In the genomic region with DNA sequence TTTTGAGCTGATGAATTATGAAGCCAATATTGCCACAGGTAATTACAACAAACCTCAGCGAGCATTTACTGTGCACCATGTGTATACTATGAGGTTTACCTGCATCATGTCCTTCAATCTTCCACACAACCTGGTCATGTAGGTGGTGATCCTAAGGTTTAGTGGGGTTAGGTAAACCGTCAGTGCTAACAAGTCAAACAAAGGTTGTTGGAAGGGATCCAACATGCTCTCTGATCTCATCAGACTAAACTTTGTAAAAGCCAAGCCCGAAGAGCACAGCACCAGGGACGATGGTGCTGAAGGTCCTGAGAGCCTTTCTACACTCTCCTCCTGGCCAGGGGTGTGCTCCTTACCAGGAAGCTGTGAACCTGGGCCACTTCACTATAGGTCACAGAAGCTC, we compare ENCODE assay signal across 2 cellular contexts.
TF ChIP-seq lines count a peak whose summit lies in the region.

No MANE protein-coding gene starts in this region.

TF ChIP-seq in WTC11, 78 proteins besides CTCF, POLR2A, EP300 and RAD21:
- TF ChIP-seq, protein P1, sequence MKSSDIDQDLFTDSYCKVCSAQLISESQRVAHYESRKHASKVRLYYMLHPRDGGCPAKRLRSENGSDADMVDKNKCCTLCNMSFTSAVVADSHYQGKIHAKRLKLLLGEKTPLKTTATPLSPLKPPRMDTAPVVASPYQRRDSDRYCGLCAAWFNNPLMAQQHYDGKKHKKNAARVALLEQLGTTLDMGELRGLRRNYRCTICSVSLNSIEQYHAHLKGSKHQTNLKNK (CRISPR knock-in tag; IDR thresholded peaks at IDR 0.05) = no peak
- TF ChIP-seq CBFB (CRISPR knock-in tag; IDR thresholded peaks at IDR 0.05; ENCODE audit: low read depth) = no peak
- no peak for TF ChIP-seq KAT7 (CRISPR knock-in tag; IDR thresholded peaks at IDR 0.05; ENCODE audit: borderline replicate concordance)
- no peak for TF ChIP-seq JUN (CRISPR knock-in tag; IDR thresholded peaks at IDR 0.05)
- no peak for TF ChIP-seq SMAD3 (CRISPR knock-in tag; IDR thresholded peaks at IDR 0.05; ENCODE audit: borderline replicate concordance)
- TF ChIP-seq, protein P2, sequence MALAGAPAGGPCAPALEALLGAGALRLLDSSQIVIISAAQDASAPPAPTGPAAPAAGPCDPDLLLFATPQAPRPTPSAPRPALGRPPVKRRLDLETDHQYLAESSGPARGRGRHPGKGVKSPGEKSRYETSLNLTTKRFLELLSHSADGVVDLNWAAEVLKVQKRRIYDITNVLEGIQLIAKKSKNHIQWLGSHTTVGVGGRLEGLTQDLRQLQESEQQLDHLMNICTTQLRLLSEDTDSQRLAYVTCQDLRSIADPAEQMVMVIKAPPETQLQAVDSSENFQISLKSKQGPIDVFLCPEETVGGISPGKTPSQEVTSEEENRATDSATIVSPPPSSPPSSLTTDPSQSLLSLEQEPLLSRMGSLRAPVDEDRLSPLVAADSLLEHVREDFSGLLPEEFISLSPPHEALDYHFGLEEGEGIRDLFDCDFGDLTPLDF (CRISPR knock-in tag; IDR thresholded peaks at IDR 0.05) = no peak

TF ChIP-seq in HepG2, 621 proteins besides CTCF, POLR2A, EP300 and RAD21 (continues in another document):
- no peak for TF ChIP-seq TOPORS (CRISPR knock-in tag; IDR thresholded peaks at IDR 0.05)
- no peak for TF ChIP-seq YY1 (IDR thresholded peaks at IDR 0.05; ENCODE audit: insufficient read depth, insufficient replicate concordance, low read depth, low read length)
- TF ChIP-seq, protein P3, sequence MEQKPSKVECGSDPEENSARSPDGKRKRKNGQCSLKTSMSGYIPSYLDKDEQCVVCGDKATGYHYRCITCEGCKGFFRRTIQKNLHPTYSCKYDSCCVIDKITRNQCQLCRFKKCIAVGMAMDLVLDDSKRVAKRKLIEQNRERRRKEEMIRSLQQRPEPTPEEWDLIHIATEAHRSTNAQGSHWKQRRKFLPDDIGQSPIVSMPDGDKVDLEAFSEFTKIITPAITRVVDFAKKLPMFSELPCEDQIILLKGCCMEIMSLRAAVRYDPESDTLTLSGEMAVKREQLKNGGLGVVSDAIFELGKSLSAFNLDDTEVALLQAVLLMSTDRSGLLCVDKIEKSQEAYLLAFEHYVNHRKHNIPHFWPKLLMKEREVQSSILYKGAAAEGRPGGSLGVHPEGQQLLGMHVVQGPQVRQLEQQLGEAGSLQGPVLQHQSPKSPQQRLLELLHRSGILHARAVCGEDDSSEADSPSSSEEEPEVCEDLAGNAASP (CRISPR knock-in tag; IDR thresholded peaks at IDR 0.05; ENCODE audit: borderline replicate concordance) = no peak
- TF ChIP-seq, protein P4, sequence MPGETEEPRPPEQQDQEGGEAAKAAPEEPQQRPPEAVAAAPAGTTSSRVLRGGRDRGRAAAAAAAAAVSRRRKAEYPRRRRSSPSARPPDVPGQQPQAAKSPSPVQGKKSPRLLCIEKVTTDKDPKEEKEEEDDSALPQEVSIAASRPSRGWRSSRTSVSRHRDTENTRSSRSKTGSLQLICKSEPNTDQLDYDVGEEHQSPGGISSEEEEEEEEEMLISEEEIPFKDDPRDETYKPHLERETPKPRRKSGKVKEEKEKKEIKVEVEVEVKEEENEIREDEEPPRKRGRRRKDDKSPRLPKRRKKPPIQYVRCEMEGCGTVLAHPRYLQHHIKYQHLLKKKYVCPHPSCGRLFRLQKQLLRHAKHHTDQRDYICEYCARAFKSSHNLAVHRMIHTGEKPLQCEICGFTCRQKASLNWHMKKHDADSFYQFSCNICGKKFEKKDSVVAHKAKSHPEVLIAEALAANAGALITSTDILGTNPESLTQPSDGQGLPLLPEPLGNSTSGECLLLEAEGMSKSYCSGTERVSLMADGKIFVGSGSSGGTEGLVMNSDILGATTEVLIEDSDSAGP (CRISPR knock-in tag; IDR thresholded peaks at IDR 0.05; ENCODE audit: borderline replicate concordance) = no peak
- TF ChIP-seq SOX5 (CRISPR knock-in tag; IDR thresholded peaks at IDR 0.05; ENCODE audit: borderline replicate concordance) = peak; percentile 36; the same call in 1 of the 2 replicates
- no peak for TF ChIP-seq ELF4 (CRISPR knock-in tag; IDR thresholded peaks at IDR 0.05; ENCODE audit: borderline replicate concordance)
- no peak for TF ChIP-seq PHF20 (CRISPR knock-in tag; IDR thresholded peaks at IDR 0.05)
- TF ChIP-seq ZNF264 (CRISPR knock-in tag; IDR thresholded peaks at IDR 0.05) = no peak
- no peak for TF ChIP-seq MTF1 (CRISPR knock-in tag; IDR thresholded peaks at IDR 0.05)
- TF ChIP-seq, protein P5, sequence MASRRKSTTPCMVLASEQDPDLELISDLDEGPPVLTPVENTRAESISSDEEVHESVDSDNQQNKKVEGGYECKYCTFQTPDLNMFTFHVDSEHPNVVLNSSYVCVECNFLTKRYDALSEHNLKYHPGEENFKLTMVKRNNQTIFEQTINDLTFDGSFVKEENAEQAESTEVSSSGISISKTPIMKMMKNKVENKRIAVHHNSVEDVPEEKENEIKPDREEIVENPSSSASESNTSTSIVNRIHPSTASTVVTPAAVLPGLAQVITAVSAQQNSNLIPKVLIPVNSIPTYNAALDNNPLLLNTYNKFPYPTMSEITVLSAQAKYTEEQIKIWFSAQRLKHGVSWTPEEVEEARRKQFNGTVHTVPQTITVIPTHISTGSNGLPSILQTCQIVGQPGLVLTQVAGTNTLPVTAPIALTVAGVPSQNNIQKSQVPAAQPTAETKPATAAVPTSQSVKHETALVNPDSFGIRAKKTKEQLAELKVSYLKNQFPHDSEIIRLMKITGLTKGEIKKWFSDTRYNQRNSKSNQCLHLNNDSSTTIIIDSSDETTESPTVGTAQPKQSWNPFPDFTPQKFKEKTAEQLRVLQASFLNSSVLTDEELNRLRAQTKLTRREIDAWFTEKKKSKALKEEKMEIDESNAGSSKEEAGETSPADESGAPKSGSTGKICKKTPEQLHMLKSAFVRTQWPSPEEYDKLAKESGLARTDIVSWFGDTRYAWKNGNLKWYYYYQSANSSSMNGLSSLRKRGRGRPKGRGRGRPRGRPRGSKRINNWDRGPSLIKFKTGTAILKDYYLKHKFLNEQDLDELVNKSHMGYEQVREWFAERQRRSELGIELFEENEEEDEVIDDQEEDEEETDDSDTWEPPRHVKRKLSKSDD (CRISPR knock-in tag; IDR thresholded peaks at IDR 0.05; ENCODE audit: low read depth) = 0 out of 2 replicates have a peak, but pooled peaks have one; percentile 34
- TF ChIP-seq ZNF382 (CRISPR knock-in tag; IDR thresholded peaks at IDR 0.05; ENCODE audit: borderline replicate concordance) = no peak
- no peak for TF ChIP-seq HNRNPLL (IDR thresholded peaks at IDR 0.05; ENCODE audit: low read depth, low read length, poor library complexity, severe bottlenecking)
- 0 out of 2 replicates have a peak, but pooled peaks have one; percentile 15 for TF ChIP-seq ELF3 (CRISPR knock-in tag; IDR thresholded peaks at IDR 0.05)
- no peak for TF ChIP-seq SP140L (CRISPR knock-in tag; IDR thresholded peaks at IDR 0.05; ENCODE audit: borderline replicate concordance)
- TF ChIP-seq, protein P6, sequence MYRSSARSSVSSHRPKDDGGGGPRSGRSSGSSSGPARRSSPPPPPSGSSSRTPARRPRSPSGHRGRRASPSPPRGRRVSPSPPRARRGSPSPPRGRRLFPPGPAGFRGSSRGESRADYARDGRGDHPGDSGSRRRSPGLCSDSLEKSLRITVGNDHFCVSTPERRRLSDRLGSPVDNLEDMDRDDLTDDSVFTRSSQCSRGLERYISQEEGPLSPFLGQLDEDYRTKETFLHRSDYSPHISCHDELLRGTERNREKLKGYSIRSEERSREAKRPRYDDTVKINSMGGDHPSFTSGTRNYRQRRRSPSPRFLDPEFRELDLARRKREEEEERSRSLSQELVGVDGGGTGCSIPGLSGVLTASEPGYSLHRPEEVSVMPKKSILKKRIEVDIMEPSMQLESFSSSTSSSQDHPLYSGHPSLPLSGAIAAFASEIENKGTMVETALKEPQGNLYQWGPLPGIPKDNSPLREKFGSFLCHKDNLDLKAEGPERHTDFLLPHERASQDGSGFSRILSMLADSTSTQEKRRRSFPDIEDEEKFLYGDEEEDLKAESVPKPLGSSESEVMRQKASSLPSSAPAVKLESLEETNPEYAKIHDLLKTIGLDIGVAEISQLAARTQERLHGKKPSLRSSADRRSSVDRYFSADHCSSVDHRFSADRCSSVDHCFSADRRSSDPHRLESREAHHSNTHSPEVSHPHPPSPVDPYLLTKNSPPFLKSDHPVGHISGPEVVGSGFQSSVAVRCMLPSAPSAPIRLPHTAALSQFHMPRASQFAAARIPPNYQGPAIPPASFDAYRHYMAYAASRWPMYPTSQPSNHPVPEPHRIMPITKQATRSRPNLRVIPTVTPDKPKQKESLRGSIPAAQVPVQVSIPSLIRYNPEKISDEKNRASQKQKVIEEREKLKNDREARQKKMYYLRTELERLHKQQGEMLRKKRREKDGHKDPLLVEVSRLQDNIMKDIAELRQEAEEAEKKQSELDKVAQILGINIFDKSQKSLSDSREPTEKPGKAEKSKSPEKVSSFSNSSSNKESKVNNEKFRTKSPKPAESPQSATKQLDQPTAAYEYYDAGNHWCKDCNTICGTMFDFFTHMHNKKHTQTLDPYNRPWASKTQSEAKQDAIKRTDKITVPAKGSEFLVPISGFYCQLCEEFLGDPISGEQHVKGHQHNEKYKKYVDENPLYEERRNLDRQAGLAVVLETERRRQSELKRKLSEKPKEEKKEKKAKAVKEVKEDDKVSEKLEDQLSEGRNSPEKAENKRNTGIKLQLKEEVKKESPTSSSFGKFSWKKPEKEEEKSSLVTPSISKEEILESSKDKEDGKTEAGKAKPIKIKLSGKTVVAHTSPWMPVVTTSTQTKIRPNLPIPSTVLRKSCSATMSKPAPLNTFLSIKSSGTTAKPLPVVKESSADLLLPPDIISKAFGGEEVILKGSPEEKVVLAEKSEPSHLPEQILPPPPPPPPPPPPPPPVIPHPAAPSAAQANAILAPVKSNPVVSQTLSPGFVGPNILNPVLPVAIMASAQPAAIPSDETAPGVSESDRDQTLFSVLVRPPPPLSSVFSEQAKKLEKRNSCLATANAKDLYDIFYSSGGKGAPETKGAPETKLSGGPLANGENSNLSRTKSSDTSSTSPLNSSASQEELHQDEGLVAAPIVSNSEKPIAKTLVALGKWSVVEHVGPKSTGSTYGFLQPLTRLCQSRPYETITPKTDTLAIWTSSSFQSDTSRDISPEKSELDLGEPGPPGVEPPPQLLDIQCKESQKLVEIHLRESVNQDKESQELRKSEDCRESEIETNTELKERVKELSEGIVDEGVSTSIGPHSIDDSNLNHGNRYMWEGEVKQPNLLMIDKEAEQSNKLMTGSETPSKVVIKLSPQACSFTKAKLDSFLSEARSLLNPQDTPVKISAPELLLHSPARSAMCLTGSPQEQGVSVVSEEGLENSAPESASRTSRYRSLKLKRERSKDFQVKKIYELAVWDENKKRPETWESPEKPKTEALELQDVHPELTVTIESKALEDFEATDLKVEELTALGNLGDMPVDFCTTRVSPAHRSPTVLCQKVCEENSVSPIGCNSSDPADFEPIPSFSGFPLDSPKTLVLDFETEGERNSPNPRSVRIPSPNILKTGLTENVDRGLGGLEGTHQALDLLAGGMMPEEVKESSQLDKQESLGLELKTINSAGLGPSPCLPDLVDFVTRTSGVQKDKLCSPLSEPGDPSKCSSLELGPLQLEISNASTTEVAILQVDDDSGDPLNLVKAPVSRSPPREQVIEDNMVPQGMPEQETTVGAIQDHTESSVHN (CRISPR knock-in tag; IDR thresholded peaks at IDR 0.05) = no peak
- no peak for TF ChIP-seq ZNF33A (CRISPR knock-in tag; IDR thresholded peaks at IDR 0.05; ENCODE audit: borderline replicate concordance)
- TF ChIP-seq, protein P7, sequence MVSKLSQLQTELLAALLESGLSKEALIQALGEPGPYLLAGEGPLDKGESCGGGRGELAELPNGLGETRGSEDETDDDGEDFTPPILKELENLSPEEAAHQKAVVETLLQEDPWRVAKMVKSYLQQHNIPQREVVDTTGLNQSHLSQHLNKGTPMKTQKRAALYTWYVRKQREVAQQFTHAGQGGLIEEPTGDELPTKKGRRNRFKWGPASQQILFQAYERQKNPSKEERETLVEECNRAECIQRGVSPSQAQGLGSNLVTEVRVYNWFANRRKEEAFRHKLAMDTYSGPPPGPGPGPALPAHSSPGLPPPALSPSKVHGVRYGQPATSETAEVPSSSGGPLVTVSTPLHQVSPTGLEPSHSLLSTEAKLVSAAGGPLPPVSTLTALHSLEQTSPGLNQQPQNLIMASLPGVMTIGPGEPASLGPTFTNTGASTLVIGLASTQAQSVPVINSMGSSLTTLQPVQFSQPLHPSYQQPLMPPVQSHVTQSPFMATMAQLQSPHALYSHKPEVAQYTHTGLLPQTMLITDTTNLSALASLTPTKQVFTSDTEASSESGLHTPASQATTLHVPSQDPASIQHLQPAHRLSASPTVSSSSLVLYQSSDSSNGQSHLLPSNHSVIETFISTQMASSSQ (IDR thresholded peaks at IDR 0.05; ENCODE audit: low read depth) = no peak
- TF ChIP-seq, protein P7 (CRISPR knock-in tag; IDR thresholded peaks at IDR 0.05; ENCODE audit: borderline replicate concordance) = no peak
- no peak for TF ChIP-seq ZNF619 (CRISPR knock-in tag; IDR thresholded peaks at IDR 0.05)
- TF ChIP-seq CBX2 (IDR thresholded peaks at IDR 0.05; ENCODE audit: low read depth, low read length) = no peak
- TF ChIP-seq CBX2 (CRISPR knock-in tag; IDR thresholded peaks at IDR 0.05; ENCODE audit: low read depth) = no peak
- TF ChIP-seq ZNF331 (CRISPR knock-in tag; IDR thresholded peaks at IDR 0.05) = peak; percentile 16; the same call in 1 of the 2 replicates
- TF ChIP-seq ZNF510 (CRISPR knock-in tag; IDR thresholded peaks at IDR 0.05; ENCODE audit: low read depth) = no peak
- TF ChIP-seq ZNF598 (CRISPR knock-in tag; IDR thresholded peaks at IDR 0.05; ENCODE audit: borderline replicate concordance) = no peak
- TF ChIP-seq KLF12 (CRISPR knock-in tag; IDR thresholded peaks at IDR 0.05; ENCODE audit: borderline replicate concordance) = no peak
- no peak for TF ChIP-seq ZNF678 (CRISPR knock-in tag; IDR thresholded peaks at IDR 0.05)
- no peak for TF ChIP-seq SMARCE1 (IDR thresholded peaks at IDR 0.05; ENCODE audit: borderline replicate concordance)
- TF ChIP-seq ETV5 (CRISPR knock-in tag; IDR thresholded peaks at IDR 0.05; ENCODE audit: borderline replicate concordance) = 0 out of 2 replicates have a peak, but pooled peaks have one; percentile 9
- TF ChIP-seq ZFP36L1 (CRISPR knock-in tag; IDR thresholded peaks at IDR 0.05) = no peak
- TF ChIP-seq ZNF138 (CRISPR knock-in tag; IDR thresholded peaks at IDR 0.05; ENCODE audit: low read depth) = no peak
- 0 out of 2 replicates have a peak, but pooled peaks have one; percentile 12 for TF ChIP-seq CBX5 (CRISPR knock-in tag; IDR thresholded peaks at IDR 0.05; ENCODE audit: borderline replicate concordance)
- peak; percentile 37; the same call in 1 of the 2 replicates for TF ChIP-seq FOXA3 (CRISPR knock-in tag; IDR thresholded peaks at IDR 0.05)
- TF ChIP-seq ZNF230 (CRISPR knock-in tag; IDR thresholded peaks at IDR 0.05) = no peak
